In genomic region chr17:82963104-82963950, GRCh38 we compare ENCODE assay signal across 8 cellular contexts.
A peak's percentile ranks its signal among the peaks of the same experiment; 100 is the strongest.
DNase-seq lines count a peak whose midpoint lies in the region; ATAC-seq and TF ChIP-seq lines count a peak whose summit lies in the region.

No MANE protein-coding gene starts in this region.

- H3K36me3 ChIP-seq in BLaER1 treated with 17β-estradiol and CSF1 and Interleukin-3, amounts not matched to agents 10 nM and 100 nM, result 0 out of 22 replicates have a peak, but pooled peaks cover 0 to 6% (median 0%) of the 10 kb centered on the region in 11 experiments
- H3K36me3 ChIP-seq in mucosa of descending colon (ENCODE audit: low read depth) (no peaks in the 10 kb centered on the region), upper lobe of right lung (no peaks in the 10 kb centered on the region)

- intact Hi-C loops in mucosa of descending colon (cut with DNase I, micrococcal nuclease) (no loop called here), upper lobe of right lung (cut with DNase I) (no loop called here)

- H3K4me1 ChIP-seq in BLaER1 treated with 17β-estradiol and CSF1 and Interleukin-3, amounts not matched to agents 10 nM and 100 nM, result peaks cover 58 to 79% (median 76%) of the 10 kb centered on the region in 10 experiments
- H3K4me1 ChIP-seq in mucosa of descending colon (ENCODE audit: low read depth) (no peaks in the 10 kb centered on the region), upper lobe of right lung (peaks cover 11% of the 10 kb centered on the region)

- H3K4me3 ChIP-seq in BLaER1 treated with 17β-estradiol and CSF1 and Interleukin-3, amounts not matched to agents 10 nM and 100 nM, result peak overlapping the region; percentile 13 to 62 (median 44); a peak in 18 of 20 replicates
- H3K4me3 ChIP-seq in mucosa of descending colon (no peak overlapping the region), upper lobe of right lung (peak overlapping the region; percentile 17)

- H3K27ac ChIP-seq in BLaER1 treated with 17β-estradiol and CSF1 and Interleukin-3, amounts not matched to agents 10 nM and 100 nM, result peak overlapping the region; percentile 43 to 80 (median 67); a peak in 20 of 22 replicates
- H3K27ac ChIP-seq in upper lobe of right lung, result no peak overlapping the region

- H3K4me2 ChIP-seq in BLaER1 treated with 17β-estradiol and CSF1 and Interleukin-3, amounts not matched to agents 10 nM and 100 nM, result peak overlapping the region; percentile 73 to 97 (median 94)

- DNase-seq in HT-29 (ENCODE audit: low spot score) (peak; percentile 82), fibroblast of peridontal ligament (ENCODE audit: extremely low read depth) (peak; percentile 80), mucosa of descending colon (peak; percentile 73 to 79 (median 75)), upper lobe of right lung (peak; percentile 86)
- peak; percentile 29 for DNase-seq in activated CD4-positive, alpha-beta T cell treated with anti-CD3 and anti-CD28 coated beads, Interleukin-2, amount 50 U/mL, for 1 hour

- H3K9me3 ChIP-seq in BLaER1 treated with 17β-estradiol and CSF1 and Interleukin-3, amounts not matched to agents 10 nM and 100 nM (replicated peaks in 1 of 11), result no peaks in the 10 kb centered on the region
- H3K9me3 ChIP-seq in mucosa of descending colon, result no peaks in the 10 kb centered on the region
- no peaks in the 10 kb centered on the region for H3K9me3 ChIP-seq in upper lobe of right lung

- ATAC-seq in mucosa of descending colon (peak; percentile 86), upper lobe of right lung (peak; percentile 92), GM19452 (IDR thresholded peaks at IDR 0.05; ENCODE audit: unreplicated experiment) (no peak), HG02759 (IDR thresholded peaks at IDR 0.05; ENCODE audit: unreplicated experiment) (no peak)

- TF ChIP-seq CTCF in mucosa of descending colon (IDR thresholded peaks at IDR 0.05) (peak; percentile 18), upper lobe of right lung (IDR thresholded peaks at IDR 0.05) (peak; percentile 75)

- peak overlapping the region; percentile 32 to 77 (median 67); a peak in 20 of 22 replicates for H3K9ac ChIP-seq in BLaER1 treated with 17β-estradiol and CSF1 and Interleukin-3, amounts not matched to agents 10 nM and 100 nM

- H3K27me3 ChIP-seq in BLaER1 treated with 17β-estradiol and CSF1 and Interleukin-3, amounts not matched to agents 10 nM and 100 nM, result peaks cover 0 to 45% (median 20%) of the 10 kb centered on the region in 11 experiments; a peak in 18 of 22 replicates
- H3K27me3 ChIP-seq in upper lobe of right lung, result no peaks in the 10 kb centered on the region

- peaks cover 0 to 4% (median 0%) of the 10 kb centered on the region in 11 experiments; a peak in 2 of 22 replicates for H4K20me1 ChIP-seq in BLaER1 treated with 17β-estradiol and CSF1 and Interleukin-3, amounts not matched to agents 10 nM and 100 nM

Comparison
In these comparisons a context has a peak if more than half of its experiments do, and no peak if none do; other contexts are left out.
1. DNase-seq: peak in every context shown above with its lines; median percentile 86 in upper lobe of right lung; 82 in HT-29; 80 in fibroblast of peridontal ligament; 75 in mucosa of descending colon; 29 in activated CD4-positive, alpha-beta T cell treated with anti-CD3 and anti-CD28 coated beads, Interleukin-2, amount 50 U/mL, for 1 hour.
2. ATAC-seq: peak in mucosa of descending colon (single experiment) and upper lobe of right lung (single experiment); none in GM19452 (single experiment) and HG02759 (single experiment).